Comparison of ENCODE assay signal across 9 cellular contexts in genomic region chr11:122556605-122557004, GRCh38.
DNase-seq lines count a peak whose midpoint lies in the region; ATAC-seq and TF ChIP-seq lines count a peak whose summit lies in the region.
"Had no signal": no experiment of that assay in that cellular context is flagged by ENCODE, and none has a peak within 500 bp of the region (broad histone marks: within the 10 kb centered on the region; RNA-seq: fewer than 3 reads in every experiment).

No MANE protein-coding gene starts in this region.

- H2AFZ ChIP-seq in fibroblast of lung (ENCODE audit: low read length) (no peak overlapping the region), parathyroid adenoma (peak overlapping the region; percentile 71)

- no peaks in the 10 kb centered on the region for H4K20me1 ChIP-seq in fibroblast of lung (ENCODE audit: control insufficient read depth, extremely low read depth, insufficient read depth, low read length)

- H3K27me3 Mint-ChIP-seq in CD8-positive, alpha-beta T cell (ENCODE audit: low read depth), result peaks cover 17% of the 10 kb centered on the region

- CTCF ChIA-PET in CD8-positive, alpha-beta T cell (lab: Charles Lee), result no interaction called here

- intact Hi-C loops in CD8-positive, alpha-beta T cell (cut with DNase I, micrococcal nuclease), result no loop called here

- no peaks in the 10 kb centered on the region for H3K4me1 Mint-ChIP-seq in CD8-positive, alpha-beta T cell (ENCODE audit: low read depth)

- H3K79me2 ChIP-seq in fibroblast of lung (ENCODE audit: control insufficient read depth, insufficient read depth, low read length) (no peaks in the 10 kb centered on the region), parathyroid adenoma (no peaks in the 10 kb centered on the region)

- no peak overlapping the region for H3K27ac ChIP-seq in CD8-positive, alpha-beta T cell (ENCODE audit: low read depth, low read length)
- H3K27ac ChIP-seq in fibroblast of lung (ENCODE audit: insufficient read depth, low read length) (no peak overlapping the region), parathyroid adenoma (no peak overlapping the region)

- H3K4me1 ChIP-seq in CD8-positive, alpha-beta T cell (ENCODE audit: insufficient read depth, low read length), result no peaks in the 10 kb centered on the region
- H3K4me1 ChIP-seq in fibroblast of lung (ENCODE audit: control insufficient read depth, extremely low read depth, insufficient read depth, low read length) (no peaks in the 10 kb centered on the region), parathyroid adenoma (no peaks in the 10 kb centered on the region)

- H3K9me3 Mint-ChIP-seq in CD8-positive, alpha-beta T cell, result no peaks in the 10 kb centered on the region
- H3K9me3 Mint-ChIP-seq: activated CD4-positive, alpha-beta memory T cell treated with anti-CD3 and anti-CD28 coated beads for 36 hours had no signal

- H3K4me3 ChIP-seq in CD8-positive, alpha-beta T cell (ENCODE audit: low read depth, low read length), result peak overlapping the region; percentile 11
- H3K4me3 ChIP-seq in fibroblast of lung (replicated peaks in 1 of 4; ENCODE audit: control extremely low read depth in 1 of 4, insufficient read depth in 1 of 4, low read depth in 3 of 4, low read length in 4 of 4), result peak overlapping the region in 1 of 4 experiments; percentile 42
- no peak overlapping the region for H3K4me3 ChIP-seq in parathyroid adenoma (ENCODE audit: low read depth, low read length)

- ATAC-seq in CD8-positive, alpha-beta T cell, result no peak
- ATAC-seq in GM19455 (IDR thresholded peaks at IDR 0.05; ENCODE audit: unreplicated experiment), result no peak

- no peak overlapping the region for H3K27ac Mint-ChIP-seq in CD8-positive, alpha-beta T cell
- H3K27ac Mint-ChIP-seq: activated CD4-positive, alpha-beta memory T cell treated with anti-CD3 and anti-CD28 coated beads for 36 hours had no signal

- POLR2A ChIA-PET in CD8-positive, alpha-beta T cell (lab: Charles Lee), result no interaction called here

- no peaks in the 10 kb centered on the region for H3K36me3 Mint-ChIP-seq in CD8-positive, alpha-beta T cell
- H3K36me3 Mint-ChIP-seq: activated CD4-positive, alpha-beta memory T cell treated with anti-CD3 and anti-CD28 coated beads for 36 hours had no signal

- no peak for TF ChIP-seq CTCF in CD8-positive, alpha-beta T cell (IDR thresholded peaks at IDR 0.05)
- peak in 1 of 2 donors; percentile 33 for TF ChIP-seq CTCF in fibroblast of lung (conservative IDR thresholded peaks at IDR 0.05 in 1 of 2, IDR thresholded peaks at IDR 0.05 in 1 of 2; ENCODE audit: low read depth in 1 of 2, low read length in 2 of 2)
- TF ChIP-seq CTCF in parathyroid adenoma (IDR thresholded peaks at IDR 0.05), result peak; percentile 24

- DNase-seq in CD8-positive, alpha-beta T cell, result peak in 2 of 7 experiments; percentile 20 to 52
- DNase-seq in NCI-H345 (lab: John Stamatoyannopoulos, UW) (peak; percentile 79), fibroblast of lung (ENCODE audit: low read depth in 2 of 2) (peak in 1 of 2 donors; percentile 19), NCI-H2196 (lab: John Stamatoyannopoulos, UW; ENCODE audit: unreplicated experiment) (no peak), SHP77 treated with DMSO at 0.1 percent for 48 hours (lab: John Stamatoyannopoulos, UW) (no peak), D341Med (ENCODE audit: low spot score) (no peak)
- DNase-seq: activated CD4-positive, alpha-beta memory T cell treated with anti-CD3 and anti-CD28 coated beads for 36 hours had no signal

- H3K36me3 ChIP-seq in CD8-positive, alpha-beta T cell (ENCODE audit: insufficient read depth, low read length), result no peaks in the 10 kb centered on the region
- H3K36me3 ChIP-seq in fibroblast of lung (ENCODE audit: control insufficient read depth, insufficient read depth, low read length) (no peaks in the 10 kb centered on the region), parathyroid adenoma (ENCODE audit: control insufficient read depth, insufficient read depth, low read length) (no peaks in the 10 kb centered on the region)

- H3K9me3 ChIP-seq in CD8-positive, alpha-beta T cell (ENCODE audit: low read length), result no peaks in the 10 kb centered on the region
- H3K9me3 ChIP-seq in fibroblast of lung (ENCODE audit: control insufficient read depth, insufficient read depth, low read depth, low read length) (no peaks in the 10 kb centered on the region), parathyroid adenoma (ENCODE audit: control insufficient read depth, low read length) (no peaks in the 10 kb centered on the region)

- H3K4me2 ChIP-seq in fibroblast of lung (ENCODE audit: extremely low read depth, insufficient read depth, low read length), result peak overlapping the region; percentile 44
- no peak overlapping the region for H3K4me2 ChIP-seq in parathyroid adenoma (ENCODE audit: low read length)

- H3K9ac ChIP-seq in fibroblast of lung (ENCODE audit: insufficient read depth, low read length) (no peak overlapping the region), parathyroid adenoma (no peak overlapping the region)

- H3K27me3 ChIP-seq in CD8-positive, alpha-beta T cell (ENCODE audit: insufficient read depth, low read length), result peaks cover 1% of the 10 kb centered on the region
- H3K27me3 ChIP-seq in fibroblast of lung (ENCODE audit: control insufficient read depth, insufficient read depth, low read length) (no peaks in the 10 kb centered on the region), parathyroid adenoma (ENCODE audit: control insufficient read depth, insufficient read depth, low read length) (no peaks in the 10 kb centered on the region)

- H3K4me3 Mint-ChIP-seq in CD8-positive, alpha-beta T cell, result no peak overlapping the region
- H3K4me3 Mint-ChIP-seq: activated CD4-positive, alpha-beta memory T cell treated with anti-CD3 and anti-CD28 coated beads for 36 hours had no signal
